ENCODE assay signal across 1 cellular context in the genomic region with DNA sequence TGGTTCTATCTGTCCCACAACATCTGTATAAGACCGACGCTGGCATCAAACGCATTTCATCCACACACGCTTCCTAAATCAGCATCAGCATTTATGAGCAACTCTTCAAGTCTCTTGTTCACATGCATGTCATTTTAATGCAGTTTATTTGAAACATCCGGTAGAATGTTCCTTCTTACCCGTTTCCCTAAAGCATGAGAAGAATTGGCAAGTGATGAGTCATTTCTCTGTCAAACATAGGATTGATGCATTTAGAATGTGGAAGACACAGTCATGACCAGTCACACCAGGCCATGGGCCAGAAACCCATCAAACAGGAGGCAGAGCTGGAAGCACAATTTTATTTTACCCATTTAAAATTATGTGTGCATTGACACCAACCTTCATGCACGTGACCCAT.
A peak's percentile ranks its signal among the peaks of the same experiment; 100 is the strongest.
TF ChIP-seq lines count a peak whose summit lies in the region.

No MANE protein-coding gene starts in this region.

TF ChIP-seq in IMR-90, 13 proteins besides CTCF, POLR2A, EP300 and RAD21 (continued from another document):
- TF ChIP-seq, protein P1, sequence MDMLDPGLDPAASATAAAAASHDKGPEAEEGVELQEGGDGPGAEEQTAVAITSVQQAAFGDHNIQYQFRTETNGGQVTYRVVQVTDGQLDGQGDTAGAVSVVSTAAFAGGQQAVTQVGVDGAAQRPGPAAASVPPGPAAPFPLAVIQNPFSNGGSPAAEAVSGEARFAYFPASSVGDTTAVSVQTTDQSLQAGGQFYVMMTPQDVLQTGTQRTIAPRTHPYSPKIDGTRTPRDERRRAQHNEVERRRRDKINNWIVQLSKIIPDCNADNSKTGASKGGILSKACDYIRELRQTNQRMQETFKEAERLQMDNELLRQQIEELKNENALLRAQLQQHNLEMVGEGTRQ (IDR thresholded peaks at IDR 0.05; ENCODE audit: low read depth, low read length) = peak; percentile 37; the same call in 1 of the 2 replicates
- TF ChIP-seq ELK1 (IDR thresholded peaks at IDR 0.05; ENCODE audit: borderline replicate concordance, low read depth, low read length) (no peak), BHLHE40 (IDR thresholded peaks at IDR 0.05; ENCODE audit: low read depth, low read length) (peak; percentile 78)
